ENCODE assay signal across 14 cellular contexts in genomic region chr17:76130473-76130872, GRCh38. TPM values are rescaled to one million over a fixed set of nuclear protein-coding genes. Genes with fewer than 3 reads are reported as not detected.
DNase-seq lines count a peak whose midpoint lies in the region; ATAC-seq, FAIRE-seq and TF ChIP-seq lines count a peak whose summit lies in the region.
"Had no signal": no experiment of that assay in that cellular context is flagged by ENCODE, and none has a peak within 500 bp of the region (broad histone marks: within the 10 kb centered on the region; RNA-seq: fewer than 3 reads in every experiment).

No MANE protein-coding gene starts in this region.

- peak overlapping the region in 1 of 4 experiments; percentile 47; a peak in 1 of 8 replicates for H3K4me3 ChIP-seq in H1 (ENCODE audit: extremely low read depth in 1 of 4, insufficient read depth in 2 of 4, low read depth in 3 of 4, low read length in 4 of 4)
- no peak overlapping the region for H3K4me3 ChIP-seq in osteoblast (ENCODE audit: insufficient read depth, low read length)

- peaks cover 11% of the 10 kb centered on the region for H3K23me2 ChIP-seq in H9 (ENCODE audit: insufficient read length, low read depth, low read length, poor library complexity, severe bottlenecking)
- H3K23me2 ChIP-seq in H1 (ENCODE audit: low read depth, low read length), result peaks cover 11% of the 10 kb centered on the region; the same call in 1 of the 2 replicates

- TF ChIP-seq EP300 in H1 (IDR thresholded peaks at IDR 0.05; ENCODE audit: borderline replicate concordance in 1 of 2, low read depth in 2 of 2, low read length in 2 of 2), result no peak

- H3K27ac Mint-ChIP-seq in H9, result peak overlapping the region in 1 of 3 experiments; percentile 70; a peak in 2 of 7 replicates
- H3K27ac Mint-ChIP-seq in activated CD4-positive, alpha-beta T cell treated with anti-CD3 and anti-CD28 coated beads for 36 hours, result no peak overlapping the region

- no peaks in the 10 kb centered on the region for H3K79me1 ChIP-seq in H9 (ENCODE audit: insufficient read depth, low read depth, low read length, poor library complexity, severe bottlenecking)
- no peaks in the 10 kb centered on the region for H3K79me1 ChIP-seq in H1 (ENCODE audit: low read depth, low read length)

- H2BK15ac ChIP-seq in H9 (ENCODE audit: low read depth, low read length) (no peak overlapping the region), H1 (ENCODE audit: low read length) (peak overlapping the region; percentile 81; the same call in 1 of the 2 replicates)

- no peak for TF ChIP-seq CTCF in H9 (conservative IDR thresholded peaks at IDR 0.05)
- TF ChIP-seq CTCF in H1 (IDR thresholded peaks at IDR 0.05; ENCODE audit: control extremely low read depth in 1 of 3, insufficient read depth in 1 of 3, low read depth in 1 of 3, low read length in 3 of 3), result no peak
- no peak for TF ChIP-seq CTCF in osteoblast (IDR thresholded peaks at IDR 0.05; ENCODE audit: extremely low read depth, low read depth, low read length)

- H3T11ph ChIP-seq in H9 (ENCODE audit: low read length), result no peak overlapping the region

- no peak for ATAC-seq in HG02623 (IDR thresholded peaks at IDR 0.05; ENCODE audit: unreplicated experiment)
- ATAC-seq in activated CD4-positive, alpha-beta T cell treated with anti-CD3 and anti-CD28 coated beads for 36 hours, result no peak

- FAIRE-seq in H1 (lab: Jason Lieb, UNC), result no peak

- H3K4me2 ChIP-seq in H9 (ENCODE audit: insufficient read depth, insufficient read length, low read length) (no peak overlapping the region), H1 (ENCODE audit: insufficient read depth in 1 of 2, low read depth in 2 of 2, low read length in 2 of 2) (peak overlapping the region; percentile 31 to 69; a peak in 2 of 4 replicates), osteoblast (ENCODE audit: insufficient read depth, low read length) (no peak overlapping the region)

- no peak overlapping the region for H3K4ac ChIP-seq in H9 (ENCODE audit: low read depth, low read length)
- no peak overlapping the region for H3K4ac ChIP-seq in H1 (replicated peaks; ENCODE audit: insufficient read length, low read depth, low read length)

- no peak overlapping the region for H3K27ac ChIP-seq in H9 (ENCODE audit: insufficient read length, low read depth, low read length)
- H3K27ac ChIP-seq in H1 (ENCODE audit: low read depth, low read length), result no peak overlapping the region
- no peak overlapping the region for H3K27ac ChIP-seq in osteoblast (ENCODE audit: low read depth, low read length)

- H4K91ac ChIP-seq in H9 (ENCODE audit: insufficient read length, low read depth, low read length), result no peak overlapping the region
- H4K91ac ChIP-seq in H1 (replicated peaks; ENCODE audit: insufficient read length, low read length), result peak overlapping the region; percentile 63

- no peaks in the 10 kb centered on the region for H3K36me3 ChIP-seq in H1 (ENCODE audit: control insufficient read depth in 2 of 4, insufficient read depth in 4 of 4, low read length in 3 of 4)
- no peaks in the 10 kb centered on the region for H3K36me3 ChIP-seq in osteoblast (ENCODE audit: insufficient read depth, low read length)

- H3K27me3 ChIP-seq in H9 (ENCODE audit: insufficient read depth, low read length) (no peaks in the 10 kb centered on the region; the same call in 1 of the 2 replicates), H1 (replicated peaks in 1 of 4; ENCODE audit: control insufficient read depth in 3 of 4, extremely low read depth in 1 of 4, insufficient read depth in 3 of 4, low read length in 3 of 4) (peaks cover 0 to 10% (median 0%) of the 10 kb centered on the region in 4 experiments; a peak in 4 of 7 replicates), osteoblast (ENCODE audit: insufficient read depth, low read length) (peaks cover 35% of the 10 kb centered on the region)

- peaks cover 21% of the 10 kb centered on the region for H3K27me3 Mint-ChIP-seq in H9 (ENCODE audit: low read depth)
- no peaks in the 10 kb centered on the region for H3K27me3 Mint-ChIP-seq in activated CD4-positive, alpha-beta T cell treated with anti-CD3 and anti-CD28 coated beads for 36 hours

- intact Hi-C loops in activated CD4-positive, alpha-beta T cell treated with anti-CD3 and anti-CD28 coated beads for 36 hours (cut with DNase I, micrococcal nuclease), result no loop called here

- H2AK5ac ChIP-seq in H9 (ENCODE audit: insufficient read length, low read length) (no peak overlapping the region), H1 (ENCODE audit: low read depth, low read length) (no peak overlapping the region; the same call in 1 of the 2 replicates)

- H4K5ac ChIP-seq in H9 (ENCODE audit: insufficient read length, low read depth, low read length), result no peak overlapping the region
- H4K5ac ChIP-seq in H1 (ENCODE audit: insufficient read length, low read depth, low read length), result no peak overlapping the region

- H3K79me2 ChIP-seq in H9 (ENCODE audit: insufficient read depth, low read length), result no peaks in the 10 kb centered on the region
- H3K79me2 ChIP-seq in H1 (ENCODE audit: control insufficient read depth in 1 of 2, insufficient read depth in 2 of 2, low read length in 2 of 2), result no peaks in the 10 kb centered on the region
- H3K79me2 ChIP-seq in osteoblast (ENCODE audit: insufficient read depth, low read length), result no peaks in the 10 kb centered on the region

- H2AFZ ChIP-seq in H9 (ENCODE audit: low read length) (no peak overlapping the region), H1 (ENCODE audit: low read length) (no peak overlapping the region), osteoblast (ENCODE audit: low read length) (no peak overlapping the region)

- H2BK120ac ChIP-seq in H9 (ENCODE audit: low read depth, low read length, poor library complexity, severe bottlenecking) (no peak overlapping the region), H1 (replicated peaks; ENCODE audit: low read depth, low read length) (peak overlapping the region; percentile 85)

- H2BK5ac ChIP-seq in H9 (ENCODE audit: insufficient read length, low read length) (no peak overlapping the region), H1 (ENCODE audit: low read depth, low read length) (peak overlapping the region; percentile 96; the same call in 1 of the 2 replicates)

- no peaks in the 10 kb centered on the region for H3K9me3 ChIP-seq in H9 (ENCODE audit: control insufficient read depth, low read depth, low read length)
- no peaks in the 10 kb centered on the region for H3K9me3 ChIP-seq in H1 (ENCODE audit: insufficient read depth in 2 of 2, low read depth in 1 of 2, low read length in 1 of 2)
- H3K9me3 ChIP-seq in osteoblast (ENCODE audit: low read depth, low read length), result no peaks in the 10 kb centered on the region

- POLR2A ChIA-PET in H1 (lab: Charles Lee; ENCODE audit: partially characterized antibody), result interaction anchor here (0.7 to 9.3 kb wide), 4 partner anchors 8 to 49 kb away, joined by 3 to 70 read pairs (median 34); partner anchors contain the start of gene FOXJ1
- POLR2A ChIA-PET in activated CD4-positive, alpha-beta T cell treated with anti-CD3 and anti-CD28 coated beads for 36 hours (lab: Charles Lee), result no interaction called here

- H2BK20ac ChIP-seq in H9 (ENCODE audit: low read depth, low read length, poor library complexity, severe bottlenecking) (no peak overlapping the region), H1 (ENCODE audit: low read length) (peak overlapping the region; percentile 90; the same call in 1 of the 2 replicates)

- H3K23ac ChIP-seq in H9 (ENCODE audit: insufficient read length, low read depth, low read length) (no peak overlapping the region), H1 (ENCODE audit: insufficient read length) (no peak overlapping the region)

- H3K9ac ChIP-seq in H9 (ENCODE audit: extremely low read depth, insufficient read length, low read length), result no peak overlapping the region
- no peak overlapping the region for H3K9ac ChIP-seq in H1 (replicated peaks in 1 of 4; ENCODE audit: extremely low read depth in 1 of 4, low read depth in 3 of 4, low read length in 3 of 4)

- peak; percentile 51 for DNase-seq in H9
- DNase-seq in H1 (ENCODE audit: low read depth in 1 of 2, low spot score in 2 of 2), result no peak
- peak; percentile 62 for DNase-seq in osteoblast (ENCODE audit: insufficient read length, low spot score, missing footprints)
- DNase-seq in activated CD4-positive, alpha-beta T cell treated with anti-CD3 and anti-CD28 coated beads for 36 hours, result no peak
- DNase-seq: DMS53, KBM-7, NCI-H1417 treated with DMSO at 0.1 percent for 48 hours, NCI-H2029, NCI-H2171, NCI-H446, NCI-H69, RPMI8226, SIG-M5 had no signal

- H4K8ac ChIP-seq in H9 (replicated peaks; ENCODE audit: insufficient read length, low read depth, low read length) (no peak overlapping the region), H1 (ENCODE audit: extremely low read depth, insufficient read depth, low read length) (no peak overlapping the region)

- TF ChIP-seq POLR2A in H1 (IDR thresholded peaks at IDR 0.05; ENCODE audit: control extremely low read depth in 1 of 2, low read depth in 2 of 2, low read length in 2 of 2), result no peak

- H4K20me1 ChIP-seq in H9 (ENCODE audit: control insufficient read depth, insufficient read depth, insufficient read length) (no peaks in the 10 kb centered on the region), H1 (replicated peaks in 1 of 2; ENCODE audit: control insufficient read depth in 1 of 2, insufficient read depth in 2 of 2, low read length in 2 of 2) (no peaks in the 10 kb centered on the region), osteoblast (ENCODE audit: insufficient read depth, low read length) (no peaks in the 10 kb centered on the region)

- TF ChIP-seq RAD21 in H1 (IDR thresholded peaks at IDR 0.05 in 1 of 2, conservative IDR thresholded peaks at IDR 0.05 in 1 of 2; ENCODE audit: low read depth in 2 of 2, low read length in 2 of 2), result no peak

- H3K4me3 Mint-ChIP-seq in H9, result peak overlapping the region; percentile 14 to 38; a peak in 2 of 5 replicates
- no peak overlapping the region for H3K4me3 Mint-ChIP-seq in activated CD4-positive, alpha-beta T cell treated with anti-CD3 and anti-CD28 coated beads for 36 hours

- H3K9me3 Mint-ChIP-seq in H9, result peaks cover 0 to 3% of the 10 kb centered on the region in 2 experiments; a peak in 2 of 5 replicates
- H3K9me3 Mint-ChIP-seq in activated CD4-positive, alpha-beta T cell treated with anti-CD3 and anti-CD28 coated beads for 36 hours (ENCODE audit: low read depth), result no peaks in the 10 kb centered on the region

- H2BK12ac ChIP-seq in H9 (ENCODE audit: insufficient read length, low read depth, low read length), result no peak overlapping the region
- peak overlapping the region; percentile 90; the same call in 1 of the 2 replicates for H2BK12ac ChIP-seq in H1 (ENCODE audit: low read depth, low read length)

- H3K14ac ChIP-seq in H9 (ENCODE audit: insufficient read depth, low read length), result no peak overlapping the region
- no peak overlapping the region for H3K14ac ChIP-seq in H1 (ENCODE audit: insufficient read length)

- peaks cover 8% of the 10 kb centered on the region for H3K4me1 ChIP-seq in H9 (ENCODE audit: insufficient read depth, low read length)
- H3K4me1 ChIP-seq in H1 (replicated peaks in 1 of 4; ENCODE audit: control insufficient read depth in 3 of 4, insufficient read depth in 4 of 4, low read length in 3 of 4), result peaks cover 18 to 43% (median 34%) of the 10 kb centered on the region in 4 experiments
- no peaks in the 10 kb centered on the region for H3K4me1 ChIP-seq in osteoblast (ENCODE audit: insufficient read depth, low read length)

- no peaks in the 10 kb centered on the region for H3K36me3 Mint-ChIP-seq in H9 (ENCODE audit: insufficient read depth in 1 of 3, low read depth in 3 of 3)
- no peaks in the 10 kb centered on the region for H3K36me3 Mint-ChIP-seq in activated CD4-positive, alpha-beta T cell treated with anti-CD3 and anti-CD28 coated beads for 36 hours (ENCODE audit: low read depth)

- H3K18ac ChIP-seq in H9 (ENCODE audit: insufficient read length, low read depth, low read length) (no peak overlapping the region), H1 (ENCODE audit: extremely low read depth, low read length) (peak overlapping the region; percentile 98)

- CTCF ChIA-PET in H1 (lab: Charles Lee; ENCODE audit: partially characterized antibody), result interaction anchor here (0.6 to 41.5 kb wide), 15 partner anchors 10 to 328 kb away, joined by 3 to 778 read pairs (median 4); partner anchors contain the start of gene FOXJ1
- CTCF ChIA-PET in activated CD4-positive, alpha-beta T cell treated with anti-CD3 and anti-CD28 coated beads for 36 hours (lab: Charles Lee), result interaction anchor here (0.6 to 2.6 kb wide), 7 partner anchors 10 to 666 kb away, joined by 3 to 11 read pairs (median 4); no protein-coding TSS in a partner anchor

- WGBS in H9 (ENCODE audit: extremely low coverage, insufficient read length, low lambda C conversion rate), result no CpG with 5 or more reads among the region's 13 CpGs
- 62% methylated on average over 11 of the region's 13 CpGs; no CpG with 5 or more reads in 1 of the 2 experiments for WGBS in H1 (ENCODE audit: extremely low coverage in 1 of 2, insufficient coverage in 1 of 2, insufficient read length in 1 of 2, insufficient replicate concordance in 2 of 2, low coverage in 1 of 2, low lambda C conversion rate in 2 of 2, missing lambda C conversion rate in 1 of 2), 2 experiments

- H3K4me1 Mint-ChIP-seq in H9, result peaks cover 44 to 55% of the 10 kb centered on the region in 2 experiments
- H3K4me1 Mint-ChIP-seq in activated CD4-positive, alpha-beta T cell treated with anti-CD3 and anti-CD28 coated beads for 36 hours, result peaks cover 22% of the 10 kb centered on the region

- no peak overlapping the region for H3K56ac ChIP-seq in H9 (ENCODE audit: insufficient read length, low read depth, low read length)
- no peak overlapping the region for H3K56ac ChIP-seq in H1 (replicated peaks; ENCODE audit: insufficient read length, low read depth, low read length)

RNA-seq across cellular contexts. Expression of gene FOXJ1, which starts 10.6 kb away (rescaled TPM):
- total RNA-seq in H9 (2021) (3.7 and 4.0 TPM in 2 replicates), osteoblast (not detected in 2 replicates)
- total RNA-seq in H1 (2021; fragmentation: NEBNext Ultra II Directional; extraction: Animal tissue kit (Norgen Biotek cat#: 25700)), result 4.9 and 5.4 TPM in 2 replicates
- 4.6 and 4.7 TPM in 2 replicates for polyA plus RNA-seq in H1 (2011; rRNA removed)
- 3.7 TPM for polyA plus RNA-seq in H1 (2011; cell fraction: cytosol; rRNA removed)
- 3.7 TPM for polyA plus RNA-seq in H1 (2011; cell fraction: nucleus; rRNA removed)
- 3.2 to 6.3 TPM (median 4.8 TPM) in 4 replicates for polyA plus RNA-seq in H1 (2012, experiment 1 of 2)
- polyA plus RNA-seq in H1 (2012, experiment 2 of 2), result 4.5 TPM
- polyA plus RNA-seq in H1 (2013, experiment 1 of 2), result 5.4 TPM
- 5.7 TPM for polyA plus RNA-seq in H1 (2013, experiment 2 of 2)
- polyA minus RNA-seq in H1 (2011; rRNA and poly(A)+ RNA removed), result 1.3 TPM in 2 replicates
- 3.4 TPM for polyA minus RNA-seq in H1 (2011; cell fraction: cytosol; rRNA and poly(A)+ RNA removed)
- polyA minus RNA-seq in H1 (2011; cell fraction: nucleus; rRNA and poly(A)+ RNA removed), result 2.7 TPM
- under 1 TPM; 0.47 to 0.53 TPM for total RNA-seq in activated CD4-positive, alpha-beta T cell treated with anti-CD3 and anti-CD28 coated beads for 36 hours

RNA-seq across cellular contexts. Expression of gene EXOC7, which starts 26.9 kb away (rescaled TPM):
- total RNA-seq in H9 (2021) (160 and 162 TPM in 2 replicates), osteoblast (102 TPM in 2 replicates)
- total RNA-seq in H1 (2021; fragmentation: NEBNext Ultra II Directional; extraction: Animal tissue kit (Norgen Biotek cat#: 25700)), result 92.6 and 95.3 TPM in 2 replicates
- polyA plus RNA-seq in H1 (2011; rRNA removed), result 77.1 and 83.3 TPM in 2 replicates
- 73.6 TPM for polyA plus RNA-seq in H1 (2011; cell fraction: cytosol; rRNA removed)
- polyA plus RNA-seq in H1 (2011; cell fraction: nucleus; rRNA removed), result 231 TPM
- polyA plus RNA-seq in H1 (2012, experiment 1 of 2), result 53.1 to 105 TPM (median 63.0 TPM) in 4 replicates
- 42.5 TPM for polyA plus RNA-seq in H1 (2012, experiment 2 of 2)
- polyA plus RNA-seq in H1 (2013, experiment 1 of 2), result 44.0 TPM
- polyA plus RNA-seq in H1 (2013, experiment 2 of 2), result 43.4 TPM
- 129 and 130 TPM in 2 replicates for polyA minus RNA-seq in H1 (2011; rRNA and poly(A)+ RNA removed)
- 56.7 TPM for polyA minus RNA-seq in H1 (2011; cell fraction: cytosol; rRNA and poly(A)+ RNA removed)
- 113 TPM for polyA minus RNA-seq in H1 (2011; cell fraction: nucleus; rRNA and poly(A)+ RNA removed)
- total RNA-seq in activated CD4-positive, alpha-beta T cell treated with anti-CD3 and anti-CD28 coated beads for 36 hours, result 10 to 100 TPM; 73.0 to 77.0 TPM

RNA-seq across cellular contexts. Expression of gene ZACN, which starts 51.5 kb away (rescaled TPM):
- total RNA-seq in H9 (2021) (0.09 and 0.31 TPM in 2 replicates), osteoblast (not detected in 2 replicates)
- 0.26 TPM in 1 of 2 replicates, not detected in the other for total RNA-seq in H1 (2021; fragmentation: NEBNext Ultra II Directional; extraction: Animal tissue kit (Norgen Biotek cat#: 25700))
- polyA plus RNA-seq in H1 (2011; rRNA removed), result not detected in 2 replicates
- 0.03 TPM for polyA plus RNA-seq in H1 (2011; cell fraction: cytosol; rRNA removed)
- 0.33 TPM for polyA plus RNA-seq in H1 (2011; cell fraction: nucleus; rRNA removed)
- 9.6 to 20.9 TPM (median 19.9 TPM) in 4 replicates for polyA plus RNA-seq in H1 (2012, experiment 1 of 2)
- 16.5 TPM for polyA plus RNA-seq in H1 (2012, experiment 2 of 2)
- polyA plus RNA-seq in H1 (2013, experiment 1 of 2), result not detected
- polyA plus RNA-seq in H1 (2013, experiment 2 of 2), result not detected
- not detected in 2 replicates for polyA minus RNA-seq in H1 (2011; rRNA and poly(A)+ RNA removed)
- polyA minus RNA-seq in H1 (2011; cell fraction: cytosol; rRNA and poly(A)+ RNA removed), result not detected
- polyA minus RNA-seq in H1 (2011; cell fraction: nucleus; rRNA and poly(A)+ RNA removed), result 0.60 TPM
- 1 to 10 TPM; 4.8 to 5.4 TPM for total RNA-seq in activated CD4-positive, alpha-beta T cell treated with anti-CD3 and anti-CD28 coated beads for 36 hours

RNA-seq across cellular contexts. Expression of gene GALR2, which starts 55.9 kb away (rescaled TPM):
- total RNA-seq in H9 (2021), result 0.79 and 0.81 TPM in 2 replicates
- total RNA-seq in H1 (2021; fragmentation: NEBNext Ultra II Directional; extraction: Animal tissue kit (Norgen Biotek cat#: 25700)), result 0.86 and 1.0 TPM in 2 replicates
- polyA plus RNA-seq in H1 (2011; rRNA removed), result 2.2 and 2.5 TPM in 2 replicates
- 1.1 TPM for polyA plus RNA-seq in H1 (2011; cell fraction: cytosol; rRNA removed)
- polyA plus RNA-seq in H1 (2011; cell fraction: nucleus; rRNA removed), result 1.3 TPM
- polyA plus RNA-seq in H1 (2012, experiment 1 of 2), result 0.43 to 0.55 TPM (median 0.53 TPM) in 3 of 4 replicates, not detected in the other
- 0.34 TPM for polyA plus RNA-seq in H1 (2012, experiment 2 of 2)
- polyA plus RNA-seq in H1 (2013, experiment 1 of 2), result 0.65 TPM
- polyA plus RNA-seq in H1 (2013, experiment 2 of 2), result 0.75 TPM
- not detected in 2 replicates for polyA minus RNA-seq in H1 (2011; rRNA and poly(A)+ RNA removed)
- not detected for polyA minus RNA-seq in H1 (2011; cell fraction: cytosol; rRNA and poly(A)+ RNA removed)
- not detected for polyA minus RNA-seq in H1 (2011; cell fraction: nucleus; rRNA and poly(A)+ RNA removed)
- 0.29 TPM in 1 of 2 replicates, not detected in the other for total RNA-seq in osteoblast
- 1 to 10 TPM; 5.9 to 6.4 TPM for total RNA-seq in activated CD4-positive, alpha-beta T cell treated with anti-CD3 and anti-CD28 coated beads for 36 hours

RNA-seq across cellular contexts. Expression of gene SRP68, which starts 58.2 kb away (rescaled TPM):
- total RNA-seq in H9 (2021), result 85.1 and 86.1 TPM in 2 replicates
- total RNA-seq in H1 (2021; fragmentation: NEBNext Ultra II Directional; extraction: Animal tissue kit (Norgen Biotek cat#: 25700)), result 83.5 and 84.6 TPM in 2 replicates
- polyA plus RNA-seq in H1 (2011; rRNA removed), result 50.0 and 57.7 TPM in 2 replicates
- polyA plus RNA-seq in H1 (2011; cell fraction: cytosol; rRNA removed), result 60.9 TPM
- polyA plus RNA-seq in H1 (2011; cell fraction: nucleus; rRNA removed), result 48.2 TPM
- 70.6 to 85.2 TPM (median 74.1 TPM) in 4 replicates for polyA plus RNA-seq in H1 (2012, experiment 1 of 2)
- polyA plus RNA-seq in H1 (2012, experiment 2 of 2), result 17.8 TPM
- 46.0 TPM for polyA plus RNA-seq in H1 (2013, experiment 1 of 2)
- polyA plus RNA-seq in H1 (2013, experiment 2 of 2), result 46.1 TPM
- polyA minus RNA-seq in H1 (2011; rRNA and poly(A)+ RNA removed), result 61.8 and 68.0 TPM in 2 replicates
- polyA minus RNA-seq in H1 (2011; cell fraction: cytosol; rRNA and poly(A)+ RNA removed), result 37.0 TPM
- 33.6 TPM for polyA minus RNA-seq in H1 (2011; cell fraction: nucleus; rRNA and poly(A)+ RNA removed)
- 22.7 and 25.3 TPM in 2 replicates for total RNA-seq in osteoblast
- total RNA-seq in activated CD4-positive, alpha-beta T cell treated with anti-CD3 and anti-CD28 coated beads for 36 hours, result 100 to 1,000 TPM; 151 to 174 TPM

Comparison
In these comparisons a context has a peak if more than half of its experiments do, and no peak if none do; other contexts are left out.
1. DNase-seq: peak in H9 (single experiment) and osteoblast (single experiment); none in H1 (0 of 2) and activated CD4-positive, alpha-beta T cell treated with anti-CD3 and anti-CD28 coated beads for 36 hours (single experiment).
2. H3K4me2 ChIP-seq: peak in H1 (2 of 2); none in H9 (single experiment) and osteoblast (single experiment).